ENCODE assay signal across 19 cellular contexts in genomic region chr19:28457620-28458019, GRCh38.
DNase-seq lines count a peak whose midpoint lies in the region; ATAC-seq, FAIRE-seq and TF ChIP-seq lines count a peak whose summit lies in the region.
"Had no signal": no experiment of that assay in that cellular context is flagged by ENCODE, and none has a peak within 500 bp of the region (broad histone marks: within the 10 kb centered on the region; RNA-seq: fewer than 3 reads in every experiment).

No MANE protein-coding gene starts in this region.

- H3K9ac ChIP-seq in HepG2 (ENCODE audit: insufficient read depth, low read depth, low read length) (no peak overlapping the region), PC-3 (ENCODE audit: low read length) (no peak overlapping the region)
- H3K9ac ChIP-seq: GM23248 had no signal

- H3K9me2 ChIP-seq in PC-3 (replicated peaks; ENCODE audit: low read length) = no peaks in the 10 kb centered on the region

- H2AFZ ChIP-seq in HepG2 (ENCODE audit: low read length) = no peak overlapping the region
- H2AFZ ChIP-seq in PC-3 (ENCODE audit: low read length) = no peak overlapping the region
- H2AFZ ChIP-seq: GM23248 had no signal

- TF ChIP-seq RAD21 in HepG2 (CRISPR knock-in tag; IDR thresholded peaks at IDR 0.05) = no peak

- H4K20me1 ChIP-seq in HepG2 (ENCODE audit: insufficient read depth, low read length) (no peaks in the 10 kb centered on the region), PC-3 (ENCODE audit: low read length) (no peaks in the 10 kb centered on the region)

- TF ChIP-seq EP300 in HepG2 (IDR thresholded peaks at IDR 0.05; ENCODE audit: low read depth in 2 of 2, low read length in 2 of 2) (no peak), HepG2 (CRISPR knock-in tag; IDR thresholded peaks at IDR 0.05; ENCODE audit: borderline replicate concordance) (no peak)

- CTCF ChIA-PET in HepG2 (lab: Yijun Ruan, JAX; ENCODE audit: low intra/inter-chr PET ratio, low total read pairs) (no interaction called here), PC-3 (lab: Charles Lee) (no interaction called here)

- H3K9me3 ChIP-seq in HepG2 (ENCODE audit: low read length) = peaks cover 99% of the 10 kb centered on the region
- H3K9me3 ChIP-seq in right lobe of liver = no peaks in the 10 kb centered on the region
- H3K9me3 ChIP-seq in left lung = no peaks in the 10 kb centered on the region
- no peaks in the 10 kb centered on the region for H3K9me3 ChIP-seq in PC-3 (ENCODE audit: low read length)

- H3K27me3 ChIP-seq in HepG2 (ENCODE audit: control insufficient read depth in 1 of 2, insufficient read depth in 2 of 2, low read length in 2 of 2) = no peaks in the 10 kb centered on the region
- no peaks in the 10 kb centered on the region for H3K27me3 ChIP-seq in right lobe of liver
- H3K27me3 ChIP-seq in left lung = no peaks in the 10 kb centered on the region
- H3K27me3 ChIP-seq in PC-3 (ENCODE audit: low read length) = no peaks in the 10 kb centered on the region

- TF ChIP-seq POLR2A in HepG2 (IDR thresholded peaks at IDR 0.05; ENCODE audit: insufficient read depth in 1 of 2, low read depth in 2 of 2, low read length in 2 of 2) (no peak), right lobe of liver (IDR thresholded peaks at IDR 0.05) (no peak)

- no peak for DNase-seq in HepG2 (ENCODE audit: low spot score)
- no peak for DNase-seq in right lobe of liver
- no peak for DNase-seq in activated T-helper 1 cell treated with anti-CD3 and anti-CD28 coated beads, Interleukin-12 subunit alpha, Interleukin-12 subunit beta, Interleukin-2, Interleukin-4 antibody, amounts not matched to agents 30 ng/mL and 10 ng/mL and 1 ng/mL, durations not matched to agents 14 hours and 24 hours and 36 hours (ENCODE audit: low spot score)
- DNase-seq in left lung = no peak
- no peak for DNase-seq in NCI-H2081 treated with DMSO at 0.1 percent for 48 hours (lab: John Stamatoyannopoulos, UW)
- DNase-seq in HTR-8/SVneo (ENCODE audit: insufficient read length, low spot score) = no peak
- DNase-seq in PC-3 = no peak
- DNase-seq: C1 segment of cervical spinal cord; Calu3; CD4-positive, alpha-beta memory T cell; COR-L47; DMS53; DMS79 treated with DMSO at 0.1 percent for 48 hours; GM23248 had no signal

- no peak for TF ChIP-seq CTCF in HepG2 (CRISPR knock-in tag; IDR thresholded peaks at IDR 0.05)
- TF ChIP-seq CTCF in right lobe of liver (IDR thresholded peaks at IDR 0.05) = no peak
- TF ChIP-seq CTCF in left lung (IDR thresholded peaks at IDR 0.05) = no peak
- no peak for TF ChIP-seq CTCF in PC-3 (conservative IDR thresholded peaks at IDR 0.05; ENCODE audit: low read depth, low read length)

- H3K27ac ChIP-seq in HepG2 (ENCODE audit: extremely low read length, insufficient read depth, low read length) (peak overlapping the region; percentile 62), right lobe of liver (no peak overlapping the region), left lung (no peak overlapping the region), PC-3 (ENCODE audit: low read length) (no peak overlapping the region)
- H3K27ac ChIP-seq: GM23248 had no signal

- H3K27ac Mint-ChIP-seq in activated T-helper 1 cell treated with anti-CD3 and anti-CD28 coated beads, Interleukin-12 subunit alpha, Interleukin-12 subunit beta, Interleukin-2, Interleukin-4 antibody, amounts not matched to agents 30 ng/mL and 10 ng/mL and 1 ng/mL, durations not matched to agents 14 hours and 24 hours and 36 hours = peak overlapping the region; percentile 59

- H3K27me3 Mint-ChIP-seq in activated T-helper 1 cell treated with anti-CD3 and anti-CD28 coated beads, Interleukin-12 subunit alpha, Interleukin-12 subunit beta, Interleukin-2, Interleukin-4 antibody, amounts not matched to agents 30 ng/mL and 10 ng/mL and 1 ng/mL, durations not matched to agents 14 hours and 24 hours and 36 hours (ENCODE audit: insufficient read depth) = no peaks in the 10 kb centered on the region

- no peak overlapping the region for H3K4me3 ChIP-seq in HepG2 (replicated peaks in 1 of 3; ENCODE audit: insufficient read depth in 1 of 3, low read depth in 2 of 3, low read length in 3 of 3)
- no peak overlapping the region for H3K4me3 ChIP-seq in right lobe of liver
- no peak overlapping the region for H3K4me3 ChIP-seq in left lung
- H3K4me3 ChIP-seq in PC-3 (ENCODE audit: low read length) = no peak overlapping the region
- H3K4me3 ChIP-seq: GM23248, HAP-1 had no signal

- H3K4me1 Mint-ChIP-seq in activated T-helper 1 cell treated with anti-CD3 and anti-CD28 coated beads, Interleukin-12 subunit alpha, Interleukin-12 subunit beta, Interleukin-2, Interleukin-4 antibody, amounts not matched to agents 30 ng/mL and 10 ng/mL and 1 ng/mL, durations not matched to agents 14 hours and 24 hours and 36 hours (ENCODE audit: low read depth) = peaks cover 50% of the 10 kb centered on the region
- H3K4me1 Mint-ChIP-seq: CD4-positive, alpha-beta memory T cell had no signal

- 6% methylated on average over 2 of the region's 2 CpGs for WGBS in HepG2 (ENCODE audit: low lambda C conversion rate)
- 71% methylated on average over 2 of the region's 2 CpGs for WGBS in right lobe of liver (ENCODE audit: insufficient coverage, low coverage, low lambda C conversion rate, missing lambda C conversion rate)

- in situ Hi-C loops in HepG2 (cut with HindIII; ENCODE audit: extremely low pct_ligation_motif_present, low pct_unique_long_range_greater_than_20kb) = loop anchor here (25.0 kb wide), 1 partner anchor 430 kb away; no protein-coding TSS in a partner anchor

- no peak for ATAC-seq in HepG2
- ATAC-seq in right lobe of liver = no peak
- peak; percentile 41 for ATAC-seq in left lung
- no peak for ATAC-seq in PC-3

- H3K4me3 Mint-ChIP-seq in activated T-helper 1 cell treated with anti-CD3 and anti-CD28 coated beads, Interleukin-12 subunit alpha, Interleukin-12 subunit beta, Interleukin-2, Interleukin-4 antibody, amounts not matched to agents 30 ng/mL and 10 ng/mL and 1 ng/mL, durations not matched to agents 14 hours and 24 hours and 36 hours = no peak overlapping the region
- H3K4me3 Mint-ChIP-seq: CD4-positive, alpha-beta memory T cell had no signal

- FAIRE-seq in HepG2 (lab: Jason Lieb, UNC) = no peak
- FAIRE-seq in HTR-8/SVneo (lab: Jason Lieb, UNC) = no peak
- FAIRE-seq: G401.6, GM12892, GM19239, H54 had no signal

- intact Hi-C loops in HepG2 (cut with micrococcal nuclease; ENCODE audit: unreplicated experiment) = loop anchor here (10.0 kb wide), 1 partner anchor 333 kb away; no protein-coding TSS in a partner anchor
- intact Hi-C loops in right lobe of liver (cut with DNase I) = no loop called here
- intact Hi-C loops in activated T-helper 1 cell treated with anti-CD3 and anti-CD28 coated beads, Interleukin-12 subunit alpha, Interleukin-12 subunit beta, Interleukin-2, Interleukin-4 antibody, amounts not matched to agents 30 ng/mL and 10 ng/mL and 1 ng/mL, durations not matched to agents 14 hours and 24 hours and 36 hours (cut with micrococcal nuclease) = loop anchor here (2.0 to 10.0 kb wide), 2 partner anchors 69 to 213 kb away; no protein-coding TSS in a partner anchor
- intact Hi-C loops in left lung (cut with DNase I) = no loop called here
- intact Hi-C loops in PC-3 (cut with micrococcal nuclease) = no loop called here

- H3K36me3 ChIP-seq in HepG2 (replicated peaks in 1 of 2; ENCODE audit: control insufficient read depth in 1 of 2, insufficient read depth in 2 of 2, low read length in 2 of 2) (no peaks in the 10 kb centered on the region), right lobe of liver (no peaks in the 10 kb centered on the region), left lung (no peaks in the 10 kb centered on the region), PC-3 (ENCODE audit: low read depth, low read length) (no peaks in the 10 kb centered on the region)
- H3K36me3 ChIP-seq: HAP-1 had no signal

- H3K79me2 ChIP-seq in HepG2 (ENCODE audit: insufficient read depth, low read length) = no peaks in the 10 kb centered on the region
- H3K79me2 ChIP-seq in PC-3 (ENCODE audit: low read length) = no peaks in the 10 kb centered on the region

- no peaks in the 10 kb centered on the region for H3K9me3 Mint-ChIP-seq in activated T-helper 1 cell treated with anti-CD3 and anti-CD28 coated beads, Interleukin-12 subunit alpha, Interleukin-12 subunit beta, Interleukin-2, Interleukin-4 antibody, amounts not matched to agents 30 ng/mL and 10 ng/mL and 1 ng/mL, durations not matched to agents 14 hours and 24 hours and 36 hours

- BruUV-seq in HepG2 (replicated peaks; lab: Mats Ljungman, UMichigan) (no TSS peak), PC-3 (replicated peaks; lab: Mats Ljungman, UMichigan) (no TSS peak)

- no peaks in the 10 kb centered on the region for H3K4me1 ChIP-seq in HepG2 (ENCODE audit: insufficient read depth, low read length)
- H3K4me1 ChIP-seq in right lobe of liver = no peaks in the 10 kb centered on the region
- H3K4me1 ChIP-seq in left lung = no peaks in the 10 kb centered on the region
- H3K4me1 ChIP-seq in PC-3 (ENCODE audit: insufficient read depth, low read length) = no peaks in the 10 kb centered on the region
- H3K4me1 ChIP-seq: HAP-1 had no signal

- peaks cover 2% of the 10 kb centered on the region for H3K36me3 Mint-ChIP-seq in activated T-helper 1 cell treated with anti-CD3 and anti-CD28 coated beads, Interleukin-12 subunit alpha, Interleukin-12 subunit beta, Interleukin-2, Interleukin-4 antibody, amounts not matched to agents 30 ng/mL and 10 ng/mL and 1 ng/mL, durations not matched to agents 14 hours and 24 hours and 36 hours (ENCODE audit: low read depth)
- H3K36me3 Mint-ChIP-seq: CD4-positive, alpha-beta memory T cell had no signal

- POLR2A ChIA-PET in HepG2 (lab: Yijun Ruan, JAX) (no interaction called here), PC-3 (lab: Charles Lee; ENCODE audit: unreplicated experiment) (no interaction called here)

- H3F3A ChIP-seq in PC-3 (ENCODE audit: low read length, unreplicated experiment) = no peaks in the 10 kb centered on the region

- H3K4me2 ChIP-seq in HepG2 (ENCODE audit: low read depth, low read length) (no peak overlapping the region), PC-3 (ENCODE audit: low read length) (no peak overlapping the region)

TF ChIP-seq in HepG2, 621 proteins besides CTCF, POLR2A, EP300 and RAD21 (continues in another document):
- TF ChIP-seq KAT7 (CRISPR knock-in tag; IDR thresholded peaks at IDR 0.05; ENCODE audit: borderline replicate concordance) (no peak), ZBTB1 (CRISPR knock-in tag; IDR thresholded peaks at IDR 0.05; ENCODE audit: borderline replicate concordance) (no peak), MIER3 (CRISPR knock-in tag; IDR thresholded peaks at IDR 0.05; ENCODE audit: borderline replicate concordance) (no peak), ATM (IDR thresholded peaks at IDR 0.05; ENCODE audit: borderline replicate concordance) (no peak)

Comparison
In these comparisons a context has a peak if more than half of its experiments do, and no peak if none do; other contexts are left out.
1. intact Hi-C loops: an anchor here in HepG2 (10.0 kb wide) and activated T-helper 1 cell treated with anti-CD3 and anti-CD28 coated beads, Interleukin-12 subunit alpha, Interleukin-12 subunit beta, Interleukin-2, Interleukin-4 antibody, amounts not matched to agents 30 ng/mL and 10 ng/mL and 1 ng/mL, durations not matched to agents 14 hours and 24 hours and 36 hours (2.0 to 10.0 kb wide); none called in right lobe of liver, left lung and PC-3.